In genomic region chr12:81303935-81304334, GRCh38 we compare ENCODE assay signal across 20 cellular contexts.
DNase-seq lines count a peak whose midpoint lies in the region; ATAC-seq, FAIRE-seq and TF ChIP-seq lines count a peak whose summit lies in the region.
"Had no signal": no experiment of that assay in that cellular context is flagged by ENCODE, and none has a peak within 500 bp of the region (broad histone marks: within the 10 kb centered on the region; RNA-seq: fewer than 3 reads in every experiment).

No MANE protein-coding gene starts in this region.

- no peak for TF ChIP-seq CTCF in bronchial epithelial cell (IDR thresholded peaks at IDR 0.05; ENCODE audit: insufficient read depth, low read length, severe bottlenecking)

- FAIRE-seq in bronchial epithelial cell (lab: Jason Lieb, UNC): no peak
- FAIRE-seq: A549, G401.6, GM12892, H1 had no signal

- DNase-seq in COLO829 (ENCODE audit: low spot score) (peak; percentile 56), NCI-H526 (lab: John Stamatoyannopoulos, UW) (peak; percentile 84 to 85), bronchial epithelial cell (ENCODE audit: low read depth) (peak; percentile 12), globus pallidus (ENCODE audit: low spot score) (no peak), SHP77 (lab: John Stamatoyannopoulos, UW) (no peak)
- DNase-seq: 8988T; ACHN; C1 segment of cervical spinal cord; Caco-2; CD4-positive, alpha-beta memory T cell; DMS153; DND-41; GM23248; H7; HCEC 1CT had no signal

- ATAC-seq in HG02642 (IDR thresholded peaks at IDR 0.05; ENCODE audit: poor library complexity, unreplicated experiment): no peak
- ATAC-seq: A549 had no signal

- H3K36me3 ChIP-seq in bronchial epithelial cell (ENCODE audit: control insufficient read depth, insufficient read depth, low read length): no peaks in the 10 kb centered on the region

- H3K4me3 ChIP-seq in bronchial epithelial cell (ENCODE audit: low read depth, low read length): no peak overlapping the region
- H3K4me3 ChIP-seq: A549, GM23248 had no signal

- no peaks in the 10 kb centered on the region for H3K27me3 ChIP-seq in bronchial epithelial cell (ENCODE audit: control insufficient read depth, insufficient read depth, low read length)

Comparison
In these comparisons a context has a peak if more than half of its experiments do, and no peak if none do; other contexts are left out.
1. DNase-seq: peak in COLO829 (single experiment), NCI-H526 (2 of 2) and bronchial epithelial cell (single experiment); none in globus pallidus (single experiment) and SHP77 (0 of 2).